ENCODE assay signal across 21 cellular contexts in the genomic region with DNA sequence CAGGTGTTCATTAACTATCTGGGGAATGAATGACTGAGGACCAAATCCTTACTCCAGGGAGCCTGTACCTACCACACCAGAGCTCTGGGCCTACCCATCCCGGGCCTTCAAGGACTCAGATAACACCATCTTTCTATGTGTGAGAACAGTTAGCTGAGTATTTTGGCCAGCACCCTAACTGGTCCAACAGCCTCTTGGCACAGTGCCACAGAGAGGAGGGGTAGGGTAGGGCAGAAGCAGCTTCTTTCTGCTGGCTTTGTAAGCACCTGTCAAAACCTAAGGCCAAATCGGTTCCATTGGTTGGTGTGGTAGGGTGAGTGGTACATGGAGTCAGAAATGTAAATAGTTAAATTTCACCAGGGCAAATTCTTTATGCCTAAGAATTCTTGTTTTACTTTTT. TPM values are rescaled to one million over a fixed set of nuclear protein-coding genes. Genes with fewer than 3 reads are reported as not detected.
"Had no signal": no experiment of that assay in that cellular context is flagged by ENCODE, and none has a peak within 500 bp of the region (broad histone marks: within the 10 kb centered on the region; RNA-seq: fewer than 3 reads in every experiment).

No MANE protein-coding gene starts in this region.

- H3K36me3 ChIP-seq: breast epithelium had no signal

- H3K36me3 Mint-ChIP-seq: WTC11 had no signal

- H3K4me1 ChIP-seq: breast epithelium had no signal

- DNase-seq: activated CD4-positive, alpha-beta T cell treated with anti-CD3 and anti-CD28 coated beads for 48 hours; activated CD4-positive, alpha-beta T cell treated with anti-CD3 and anti-CD28 coated beads, Interleukin-2, amount 50 U/mL, for 4 hours; activated CD4-positive, CD25-positive, alpha-beta regulatory T cell treated with anti-CD3 and anti-CD28 coated beads, Interleukin-2, amount 50 U/mL, for 72 hours; activated CD8-positive, alpha-beta memory T cell treated with anti-CD3 and anti-CD28 coated beads, Interleukin-2, amount 50 U/mL, for 48 hours; activated CD8-positive, alpha-beta T cell treated with anti-CD3 and anti-CD28 coated beads, Interleukin-2, amount 10 ng/mL, durations not matched to agents 7 days and 5 days; activated T-cell treated with anti-CD3 and anti-CD28 coated beads, Interleukin-2, amount 50 U/mL, for 1 hour; aorta; caudate nucleus; Kasumi-1; KBM-7; NCI-H1694; NCI-H2029; NCI-H524 treated with DMSO at 0.1 percent for 48 hours; PC-9; SIG-M5; T-helper 17 cell; T-helper 9 cell had no signal

- ATAC-seq: activated CD8-positive, alpha-beta T cell treated with anti-CD3 and anti-CD28 coated beads, Interleukin-2, amount 10 ng/mL, durations not matched to agents 7 days and 5 days; T-helper 17 cell; WTC11 had no signal

- H3K27ac ChIP-seq: breast epithelium, PC-9 had no signal

- H3K4me2 ChIP-seq: PC-9 had no signal

- H3K9me3 ChIP-seq: breast epithelium had no signal

- H3K9me3 Mint-ChIP-seq: activated naive CD4-positive, alpha-beta T cell treated with anti-CD3 and anti-CD28 coated beads, Interleukin-2, amount 50 U/mL, for 24 hours; WTC11 had no signal

- H3K4me3 Mint-ChIP-seq: activated CD8-positive, alpha-beta T cell treated with anti-CD3 and anti-CD28 coated beads, Interleukin-2, amount 10 ng/mL, durations not matched to agents 7 days and 5 days; activated naive CD4-positive, alpha-beta T cell treated with anti-CD3 and anti-CD28 coated beads, Interleukin-2, amount 50 U/mL, for 24 hours; T-helper 17 cell; WTC11 had no signal

- H3K4me3 ChIP-seq: breast epithelium, PC-9 had no signal

- H2AFZ ChIP-seq: PC-9 had no signal

- H3K4me1 Mint-ChIP-seq: activated naive CD4-positive, alpha-beta T cell treated with anti-CD3 and anti-CD28 coated beads, Interleukin-2, amount 50 U/mL, for 24 hours; T-helper 17 cell; WTC11 had no signal

- H3K27ac Mint-ChIP-seq: activated CD8-positive, alpha-beta T cell treated with anti-CD3 and anti-CD28 coated beads, Interleukin-2, amount 10 ng/mL, durations not matched to agents 7 days and 5 days; activated naive CD4-positive, alpha-beta T cell treated with anti-CD3 and anti-CD28 coated beads, Interleukin-2, amount 50 U/mL, for 24 hours; T-helper 17 cell; WTC11 had no signal

- H3K27me3 ChIP-seq: breast epithelium had no signal

- H3K27me3 Mint-ChIP-seq: activated naive CD4-positive, alpha-beta T cell treated with anti-CD3 and anti-CD28 coated beads, Interleukin-2, amount 50 U/mL, for 24 hours; T-helper 17 cell had no signal

RNA-seq across cellular contexts. Expression of a gene that starts 26.7 kb away (rescaled TPM):
- total RNA-seq: aorta, cerebellum, T-helper 17 cell had no signal
- polyA plus RNA-seq: aorta had no signal
